ENCODE assay signal across 8 cellular contexts in genomic region chr9:122099271-122099869, GRCh38. TPM values are rescaled to one million over a fixed set of nuclear protein-coding genes. Genes with fewer than 3 reads are reported as not detected.
DNase-seq lines count a peak whose midpoint lies in the region; ATAC-seq and TF ChIP-seq lines count a peak whose summit lies in the region.

No MANE protein-coding gene starts in this region.

- H2AFZ ChIP-seq in osteoblast (ENCODE audit: low read length): peak overlapping the region; percentile 83

- H3K27me3 ChIP-seq in SJSA1 (replicated peaks) (no peaks in the 10 kb centered on the region), osteoblast (ENCODE audit: insufficient read depth, low read length) (peaks cover 4% of the 10 kb centered on the region), testis (no peaks in the 10 kb centered on the region)

- no peaks in the 10 kb centered on the region for H3K36me3 ChIP-seq in SJSA1
- no peaks in the 10 kb centered on the region for H3K36me3 ChIP-seq in osteoblast (ENCODE audit: insufficient read depth, low read length)
- H3K36me3 ChIP-seq in testis (ENCODE audit: low read depth, missing control alignments): no peaks in the 10 kb centered on the region

- intact Hi-C loops in testis (cut with DNase I; ENCODE audit: low total_unique reads): no loop called here

- no peaks in the 10 kb centered on the region for H3K4me1 ChIP-seq in SJSA1 (replicated peaks)
- no peaks in the 10 kb centered on the region for H3K4me1 ChIP-seq in osteoblast (ENCODE audit: insufficient read depth, low read length)
- H3K4me1 ChIP-seq in testis: no peaks in the 10 kb centered on the region

- H3K4me3 ChIP-seq in SJSA1 (no peak overlapping the region), foreskin fibroblast (ENCODE audit: low read depth in 1 of 2, low read length in 2 of 2) (no peak overlapping the region), osteoblast (ENCODE audit: insufficient read depth, low read length) (peak overlapping the region; percentile 35), testis (peak overlapping the region in 1 of 2 donors; percentile 10)

- H3K9me3 ChIP-seq in SJSA1 (replicated peaks) (no peaks in the 10 kb centered on the region), osteoblast (ENCODE audit: low read depth, low read length) (peaks cover 3% of the 10 kb centered on the region), testis (no peaks in the 10 kb centered on the region)

- 36% methylated on average over 16 of the region's 16 CpGs for WGBS in testis, 2 donors

- peak; percentile 83 for TF ChIP-seq CTCF in LNCAP (IDR thresholded peaks at IDR 0.05)
- peak; percentile 79 for TF ChIP-seq CTCF in foreskin fibroblast (IDR thresholded peaks at IDR 0.05; ENCODE audit: low read depth, low read length)
- TF ChIP-seq CTCF in osteoblast (IDR thresholded peaks at IDR 0.05; ENCODE audit: extremely low read depth, low read depth, low read length): peak; percentile 85
- TF ChIP-seq CTCF in testis (IDR thresholded peaks at IDR 0.05): peak; percentile 67 to 90 (median 82)

- peak overlapping the region; percentile 51 for H3K4me2 ChIP-seq in osteoblast (ENCODE audit: insufficient read depth, low read length)

- no peaks in the 10 kb centered on the region for H3K79me2 ChIP-seq in osteoblast (ENCODE audit: insufficient read depth, low read length)

- ATAC-seq in GM19351 (IDR thresholded peaks at IDR 0.05; ENCODE audit: unreplicated experiment): peak; percentile 73

- DNase-seq in AG20443 (ENCODE audit: low spot score) (peak; percentile 88), SJSA1 (ENCODE audit: low read depth in 1 of 2, low spot score in 2 of 2) (peak; percentile 52 to 68), foreskin fibroblast (peak; percentile 54 to 90), osteoblast (ENCODE audit: insufficient read length, low spot score, missing footprints) (peak; percentile 92), testis (peak; percentile 95)
- peak; percentile 61 for DNase-seq in activated effector memory CD4-positive, alpha-beta T cell treated with Interleukin-2 at 50 U/mL for 16 hours

- H3K27ac ChIP-seq in SJSA1 (no peak overlapping the region), osteoblast (ENCODE audit: low read depth, low read length) (no peak overlapping the region), testis (no peak overlapping the region)

- no peak for TF ChIP-seq POLR2A in testis (IDR thresholded peaks at IDR 0.05)

- no peaks in the 10 kb centered on the region for H4K20me1 ChIP-seq in osteoblast (ENCODE audit: insufficient read depth, low read length)

RNA-seq across cellular contexts. Expression of gene TTLL11, which starts 6.3 kb away (rescaled TPM):
- 3.8 and 5.5 TPM in 2 replicates for total RNA-seq in SJSA1 (2014; rRNA removed; shearing (Covaris generic))
- total RNA-seq in osteoblast (6.2 and 8.0 TPM in 2 replicates), testis (10 to 100 TPM; 17.8 to 19.8 TPM)
- 36.5 TPM for polyA plus RNA-seq in testis (ENCODE audit: insufficient read depth, low read depth, low replicate concordance)
